25 cellular contexts compared by ENCODE assay signal in the genomic region with DNA sequence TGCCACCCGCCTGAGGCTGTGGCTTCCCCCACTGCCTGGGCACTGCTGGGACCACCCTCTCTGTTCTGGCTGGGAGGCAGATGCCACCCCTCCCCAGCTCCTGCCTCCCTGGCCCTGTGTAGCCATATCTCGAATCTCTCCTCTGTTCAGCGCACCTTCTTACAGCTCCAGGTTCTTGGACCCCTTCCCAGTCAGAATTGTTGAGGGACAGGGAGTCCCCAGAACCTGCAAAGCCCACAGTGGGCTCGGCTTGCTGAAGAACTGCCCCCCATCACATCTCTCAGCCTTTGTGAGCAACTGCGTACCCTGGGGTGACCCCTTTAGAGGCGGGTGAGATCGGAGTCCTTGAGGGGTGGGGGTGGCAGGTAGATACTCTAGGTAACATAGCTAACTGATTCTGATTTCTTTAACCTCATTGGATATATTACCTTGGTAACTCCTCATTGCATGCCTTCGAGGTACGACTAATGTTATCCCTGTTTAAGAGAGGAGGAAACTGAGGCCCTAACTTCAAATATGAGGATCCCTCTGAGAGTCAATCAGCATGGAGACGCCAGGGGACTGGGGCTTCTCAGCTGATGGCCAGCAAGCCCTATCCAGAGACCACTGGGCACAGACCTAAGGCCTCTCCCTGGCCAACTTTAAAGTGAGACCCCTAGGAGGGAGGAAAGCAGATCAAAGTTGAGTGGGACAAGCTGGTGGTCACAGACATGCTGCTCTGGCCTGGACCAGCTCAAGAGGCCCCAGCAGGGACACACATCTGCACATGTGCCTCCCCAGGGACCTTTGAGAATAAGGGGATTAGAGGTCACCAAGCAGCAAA.
A peak's percentile ranks its signal among the peaks of the same experiment; 100 is the strongest.
DNase-seq lines count a peak whose midpoint lies in the region; ATAC-seq, FAIRE-seq and TF ChIP-seq lines count a peak whose summit lies in the region.
"Had no signal": no experiment of that assay in that cellular context is flagged by ENCODE, and none has a peak within 500 bp of the region (broad histone marks: within the 10 kb centered on the region; RNA-seq: fewer than 3 reads in every experiment).

No MANE protein-coding gene starts in this region.

- no peak overlapping the region for H3K9ac ChIP-seq in astrocyte (ENCODE audit: low read length)
- H3K9ac ChIP-seq: BLaER1 had no signal

- WGBS in heart right ventricle, 2 donors, result 95 to 97% methylated on average over 10 of the region's 10 CpGs

- no peak overlapping the region for H3K4me3 ChIP-seq in heart right ventricle
- no peak overlapping the region for H3K4me3 ChIP-seq in astrocyte (ENCODE audit: insufficient read depth, low read depth, low read length)
- H3K4me3 ChIP-seq in vagina, result no peak overlapping the region
- H3K4me3 ChIP-seq: BLaER1, pancreas, skin epidermis, suprapubic skin had no signal

- H3K4me1 Mint-ChIP-seq in astrocyte (ENCODE audit: low read depth, unreplicated experiment), result no peaks in the 10 kb centered on the region
- H3K4me1 Mint-ChIP-seq: nephron progenitor cell had no signal

- H3K27ac ChIP-seq in heart right ventricle (peak overlapping the region in 6 of 10 donors; percentile 20 to 46 (median 41)), astrocyte (ENCODE audit: low read depth, low read length) (no peak overlapping the region), vagina (no peak overlapping the region)
- H3K27ac ChIP-seq: BLaER1, foreskin keratinocyte, pancreas, suprapubic skin had no signal

- no peak overlapping the region for H2AFZ ChIP-seq in astrocyte (ENCODE audit: low read depth, low read length)

- no peaks in the 10 kb centered on the region for H3K36me3 Mint-ChIP-seq in astrocyte (ENCODE audit: low read depth, unreplicated experiment)
- H3K36me3 Mint-ChIP-seq: activated CD4-positive, alpha-beta memory T cell treated with anti-CD3 and anti-CD28 coated beads for 36 hours had no signal

- no peak for TF ChIP-seq CTCF in heart right ventricle (IDR thresholded peaks at IDR 0.05)
- no peak for TF ChIP-seq CTCF in astrocyte (IDR thresholded peaks at IDR 0.05; ENCODE audit: insufficient read depth, low read depth, low read length)
- TF ChIP-seq CTCF in omental fat pad (IDR thresholded peaks at IDR 0.05), result no peak
- no peak for TF ChIP-seq CTCF in vagina (IDR thresholded peaks at IDR 0.05)

- no peaks in the 10 kb centered on the region for H3K27me3 ChIP-seq in heart right ventricle
- H3K27me3 ChIP-seq in astrocyte (ENCODE audit: insufficient read depth, low read length), result no peaks in the 10 kb centered on the region
- no peaks in the 10 kb centered on the region for H3K27me3 ChIP-seq in vagina
- H3K27me3 ChIP-seq: BLaER1, foreskin keratinocyte, pancreas, suprapubic skin had no signal

- peak overlapping the region; percentile 75 for H3K27ac Mint-ChIP-seq in astrocyte (ENCODE audit: unreplicated experiment)
- H3K27ac Mint-ChIP-seq: activated CD4-positive, alpha-beta memory T cell treated with anti-CD3 and anti-CD28 coated beads for 36 hours; nephron progenitor cell; T-helper 1 cell treated with Interleukin-12 subunit alpha and Interleukin-12 subunit beta and Interleukin-4 antibody, amounts not matched to agents 30 μg/mL and 1 μg/mL, for 36 hours had no signal

- intact Hi-C loops in heart right ventricle (cut with DNase I), result loop anchor here (2.0 to 10.0 kb wide), 13 partner anchors 141 to 541 kb away; no protein-coding TSS in a partner anchor
- intact Hi-C loops in cardiac septum (cut with DNase I), result loop anchor here (5.0 kb wide), 2 partner anchors 369 to 479 kb away; no protein-coding TSS in a partner anchor
- intact Hi-C loops in vagina (cut with DNase I), result loop anchor here (5.0 kb wide), 2 partner anchors 499 to 534 kb away; no protein-coding TSS in a partner anchor

- H3K36me3 ChIP-seq in heart right ventricle (no peaks in the 10 kb centered on the region), astrocyte (ENCODE audit: insufficient read depth, low read length) (no peaks in the 10 kb centered on the region), vagina (no peaks in the 10 kb centered on the region)
- H3K36me3 ChIP-seq: BLaER1, pancreas, suprapubic skin had no signal

- H3K79me2 ChIP-seq in astrocyte (ENCODE audit: insufficient read depth, low read length), result no peaks in the 10 kb centered on the region

- no peak overlapping the region for H3K4me2 ChIP-seq in astrocyte (ENCODE audit: low read length)
- H3K4me2 ChIP-seq: BLaER1 had no signal

- no peak for TF ChIP-seq POLR2A in vagina (IDR thresholded peaks at IDR 0.05)

- peaks cover 2% of the 10 kb centered on the region for H3K27me3 Mint-ChIP-seq in astrocyte (ENCODE audit: low read depth, unreplicated experiment)

- H4K20me1 ChIP-seq in astrocyte (ENCODE audit: insufficient read depth, low read length), result no peaks in the 10 kb centered on the region
- H4K20me1 ChIP-seq: BLaER1 had no signal

- peaks cover 13% of the 10 kb centered on the region for H3K9me3 Mint-ChIP-seq in astrocyte (ENCODE audit: unreplicated experiment)

- ATAC-seq in heart right ventricle (peak in 2 of 8 donors; percentile 13 to 22), omental fat pad (ENCODE audit: low FRiP score) (peak; percentile 9), GM19467 (IDR thresholded peaks at IDR 0.05; ENCODE audit: unreplicated experiment) (no peak)
- ATAC-seq: foreskin keratinocyte had no signal

- FAIRE-seq in astrocyte (lab: Jason Lieb, UNC), result no peak
- FAIRE-seq: kidney, pancreas had no signal

- H3K4me3 Mint-ChIP-seq in astrocyte (ENCODE audit: unreplicated experiment), result no peak overlapping the region
- H3K4me3 Mint-ChIP-seq: activated CD4-positive, alpha-beta memory T cell treated with anti-CD3 and anti-CD28 coated beads for 36 hours; nephron progenitor cell; T-helper 1 cell treated with Interleukin-12 subunit alpha and Interleukin-12 subunit beta and Interleukin-4 antibody, amounts not matched to agents 30 μg/mL and 1 μg/mL, for 36 hours had no signal

- peaks cover 4 to 46% (median 15%) of the 10 kb centered on the region in 9 donors for H3K4me1 ChIP-seq in heart right ventricle
- H3K4me1 ChIP-seq in astrocyte (ENCODE audit: insufficient read depth, low read length), result no peaks in the 10 kb centered on the region
- peaks cover 16% of the 10 kb centered on the region for H3K4me1 ChIP-seq in vagina
- H3K4me1 ChIP-seq: Caco-2, foreskin keratinocyte, pancreas, suprapubic skin had no signal

- no peak for DNase-seq in heart right ventricle
- DNase-seq in cardiac septum (ENCODE audit: low spot score), result no peak
- no peak for DNase-seq in astrocyte (ENCODE audit: low read depth)
- DNase-seq in omental fat pad (ENCODE audit: low spot score), result no peak
- peak; percentile 80 to 94 for DNase-seq in vagina (ENCODE audit: extremely low spot score in 2 of 2)
- DNase-seq in NK-92 (lab: John Stamatoyannopoulos, UW; ENCODE audit: unreplicated experiment), result no peak
- DNase-seq in RPMI8226, result no peak
- DNase-seq: activated CD4-positive, alpha-beta memory T cell treated with anti-CD3 and anti-CD28 coated beads for 36 hours; activated CD4-positive, alpha-beta T cell treated with anti-CD3 and anti-CD28 coated beads for 1 hour; activated gamma-delta T cell treated with Interleukin-2 at 50 U/mL for 16 hours; activated T-cell treated with anti-CD3 and anti-CD28 coated beads, Interleukin-2, amount 50 U/mL, for 1 hour; Caco-2; foreskin keratinocyte; NCI-H1048; NCI-H1694 treated with DMSO at 0.1 percent for 48 hours; NCI-H446 treated with DMSO at 0.1 percent for 48 hours; nephron progenitor cell; stimulated activated naive CD4-positive, alpha-beta T cell had no signal

- H3K9me3 ChIP-seq in heart right ventricle (peaks cover 0 to 30% (median 20%) of the 10 kb centered on the region in 11 donors), astrocyte (ENCODE audit: insufficient read depth, low read depth, low read length) (peaks cover 10% of the 10 kb centered on the region), vagina (peaks cover 8% of the 10 kb centered on the region)
- H3K9me3 ChIP-seq: pancreas had no signal

Comparison
In these comparisons a context has a peak if more than half of its experiments do, and no peak if none do; other contexts are left out.
1. DNase-seq: peak in vagina (2 of 2); none in heart right ventricle (0 of 2), cardiac septum (single experiment), astrocyte (single experiment), omental fat pad (single experiment), NK-92 (single experiment) and RPMI8226 (single experiment).
2. H3K27ac ChIP-seq: peak in heart right ventricle (6 of 10); none in astrocyte (single experiment) and vagina (single experiment).